ENCODE assay signal across 8 cellular contexts in the genomic region with DNA sequence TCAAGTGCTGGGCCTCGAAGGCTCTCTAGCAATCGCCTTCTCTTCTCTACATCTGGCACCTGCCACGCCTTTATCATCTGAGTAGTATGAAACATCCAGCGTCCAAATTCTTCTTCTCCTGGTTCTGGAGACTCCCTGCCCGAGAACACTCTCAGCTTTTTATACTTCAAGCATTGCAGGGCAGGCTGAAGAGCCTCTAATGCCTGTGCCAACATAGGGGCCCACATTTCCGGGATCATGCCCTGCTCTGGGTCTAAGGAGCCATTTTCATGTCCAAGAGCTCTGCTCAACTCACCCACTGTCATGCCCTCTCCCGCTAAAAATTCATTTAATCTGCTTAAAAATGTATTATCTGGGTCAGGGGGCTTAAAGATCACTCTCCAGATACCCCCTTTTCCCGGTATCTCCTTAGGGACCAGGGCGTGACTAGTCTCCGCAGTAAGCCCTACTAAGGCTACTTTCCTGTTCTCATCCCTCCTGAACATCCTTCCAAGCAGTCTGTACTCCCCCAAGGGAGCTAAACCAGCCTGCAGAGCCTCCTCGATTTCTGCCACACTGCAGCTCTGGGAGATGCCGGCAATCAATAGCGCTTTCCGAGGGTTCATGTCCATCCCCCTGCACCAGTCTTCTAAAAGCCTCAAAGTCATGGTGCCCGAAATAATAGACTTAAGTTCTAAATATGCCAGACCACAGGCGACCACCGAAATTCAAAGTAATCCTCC. TPM values are rescaled to one million over a fixed set of nuclear protein-coding genes. Genes with fewer than 3 reads are reported as not detected.
DNase-seq lines count a peak whose midpoint lies in the region; ATAC-seq, FAIRE-seq and TF ChIP-seq lines count a peak whose summit lies in the region.

No MANE protein-coding gene starts in this region.

- TF ChIP-seq CTCF in heart left ventricle (IDR thresholded peaks at IDR 0.05) = no peak
- no peak for TF ChIP-seq CTCF in GM12878 (IDR thresholded peaks at IDR 0.05 in 2 of 3, conservative IDR thresholded peaks at IDR 0.05 in 1 of 3; ENCODE audit: control insufficient read depth in 2 of 3, extremely low read depth in 1 of 3, insufficient read depth in 1 of 3, low read depth in 3 of 3, low read length in 3 of 3)
- TF ChIP-seq CTCF in lung (IDR thresholded peaks at IDR 0.05; ENCODE audit: control extremely low read depth, extremely low read depth) = no peak

- no peaks in the 10 kb centered on the region for H4K20me1 ChIP-seq in GM12878 (ENCODE audit: control insufficient read depth, insufficient read depth)

- CTCF ChIA-PET in GM12878 (lab: Yijun Ruan, JAX) = interaction anchor here (0.6 to 5.3 kb wide), 14 partner anchors 8 to 360 kb away, joined by 3 to 48 read pairs (median 4); a partner anchor contains a TSS

- TSS peak; percentile 82 for BruUV-seq in GM12878 (replicated peaks; lab: Mats Ljungman, UMichigan)

- DNase-seq in heart left ventricle = no peak
- DNase-seq in left cardiac atrium = no peak
- no peak for DNase-seq in GM12878 (ENCODE audit: low read depth, low spot score)
- peak; percentile 56 for DNase-seq in lung (ENCODE audit: low spot score)
- DNase-seq in 8988T = no peak
- DNase-seq in DMS114 treated with DMSO at 0.1 percent for 48 hours (lab: John Stamatoyannopoulos, UW; ENCODE audit: unreplicated experiment) = no peak

- SMC1A ChIA-PET in GM12878 (lab: Charles Lee; ENCODE audit: uncharacterized antibody, unreplicated experiment) = interaction anchor here (0.8 to 3.9 kb wide), 8 partner anchors 9 to 103 kb away, joined by 3 to 29 read pairs (median 3); a partner anchor contains a TSS

- POLR2A ChIA-PET in GM12878 (lab: Charles Lee) = interaction anchor here (1.0 to 3.6 kb wide), 7 partner anchors 9 to 70 kb away, joined by 3 to 38 read pairs (median 4); a partner anchor contains a TSS

- H3K4me1 ChIP-seq in heart left ventricle (peaks cover 0 to 37% (median 23%) of the 10 kb centered on the region in 12 donors), GM12878 (ENCODE audit: control insufficient read depth, insufficient read depth, low read length) (peaks cover 9% of the 10 kb centered on the region), lung (ENCODE audit: control insufficient read depth in 2 of 2, insufficient read depth in 2 of 2, low read length in 2 of 2) (peaks cover 13 to 17% of the 10 kb centered on the region in 2 donors), urinary bladder (ENCODE audit: insufficient read depth) (no peaks in the 10 kb centered on the region)

- H3K4me3 ChIP-seq in heart left ventricle = peak overlapping the region; percentile 68 to 100 (median 96)
- peak overlapping the region; percentile 88 for H3K4me3 ChIP-seq in GM12878
- peak overlapping the region; percentile 99 for H3K4me3 ChIP-seq in lung
- peak overlapping the region; percentile 78 for H3K4me3 ChIP-seq in urinary bladder (ENCODE audit: low read depth, low read length)

- ATAC-seq in heart left ventricle = no peak
- no peak for ATAC-seq in left cardiac atrium
- ATAC-seq in GM12878 = no peak
- no peak for ATAC-seq in lung (ENCODE audit: insufficient read depth, low FRiP score)
- ATAC-seq in activated CD4-positive, CD25-positive, alpha-beta regulatory T cell treated with anti-CD3 and anti-CD28 coated beads, Interleukin-2, amount 50 U/mL, for 24 hours = no peak

- TF ChIP-seq EP300 in GM12878 (IDR thresholded peaks at IDR 0.05; ENCODE audit: borderline replicate concordance in 1 of 2, control insufficient read depth in 1 of 2, low read depth in 2 of 2, low read length in 2 of 2) = no peak

- in situ Hi-C loops in GM12878 (cut with MboI) = no loop called here

- H3K36me3 ChIP-seq in heart left ventricle (peaks cover 0 to 45% (median 36%) of the 10 kb centered on the region in 9 donors), GM12878 (ENCODE audit: control insufficient read depth in 2 of 2, insufficient read depth in 2 of 2, low read length in 1 of 2) (no peaks in the 10 kb centered on the region; a peak in 1 of 4 replicates), lung (ENCODE audit: control insufficient read depth in 2 of 2, insufficient read depth in 2 of 2, low read length in 2 of 2) (peaks cover 5 to 8% of the 10 kb centered on the region in 2 donors), urinary bladder (ENCODE audit: insufficient read depth) (no peaks in the 10 kb centered on the region)

- TF ChIP-seq RAD21 in GM12878 (IDR thresholded peaks at IDR 0.05; ENCODE audit: insufficient read depth, low read depth, low read length) = no peak

- peak overlapping the region; percentile 93 for H3K9ac ChIP-seq in GM12878 (ENCODE audit: control insufficient read depth, insufficient read depth, low read length)

- TF ChIP-seq POLR2A in heart left ventricle (IDR thresholded peaks at IDR 0.05) (no peak), GM12878 (IDR thresholded peaks at IDR 0.05; ENCODE audit: low read depth, low read length) (no peak)

- no peaks in the 10 kb centered on the region for H3K9me3 ChIP-seq in heart left ventricle
- H3K9me3 ChIP-seq in GM12878 (replicated peaks; ENCODE audit: control insufficient read depth, insufficient read depth, low read length) = no peaks in the 10 kb centered on the region
- H3K9me3 ChIP-seq in lung (ENCODE audit: control insufficient read depth in 2 of 2, insufficient read depth in 1 of 2, low read length in 1 of 2) = peaks cover 0 to 2% of the 10 kb centered on the region in 2 donors

- WGBS in heart left ventricle, 4 donors = 30 to 46% (median 37%) methylated on average over 17 of the region's 17 CpGs
- WGBS in GM12878 (ENCODE audit: insufficient coverage, insufficient replicate concordance, low lambda C conversion rate, missing lambda C conversion rate) = 32% methylated on average over 17 of the region's 17 CpGs
- WGBS in lung, 2 donors = 43 to 46% methylated on average over 17 of the region's 17 CpGs
- WGBS in urinary bladder = 44% methylated on average over 17 of the region's 17 CpGs

- H3K27me3 ChIP-seq in heart left ventricle = no peaks in the 10 kb centered on the region
- H3K27me3 ChIP-seq in GM12878 (replicated peaks in 1 of 2; ENCODE audit: control insufficient read depth in 2 of 2, insufficient read depth in 2 of 2, low read length in 1 of 2) = no peaks in the 10 kb centered on the region
- H3K27me3 ChIP-seq in lung (ENCODE audit: control insufficient read depth, insufficient read depth) = no peaks in the 10 kb centered on the region

- intact Hi-C loops in heart left ventricle (cut with DNase I) = loop anchor here in 5 of 10 donors (1.0 to 5.0 kb wide), 3 partner anchors 23 to 66 kb away; a partner anchor contains a TSS
- intact Hi-C loops in left cardiac atrium (cut with DNase I) = no loop called here
- intact Hi-C loops in GM12878 (cut with micrococcal nuclease; ENCODE audit: unreplicated experiment) = no loop called here

- peak overlapping the region; percentile 76 to 98 (median 96) for H3K27ac ChIP-seq in heart left ventricle
- H3K27ac ChIP-seq in GM12878 (ENCODE audit: control insufficient read depth, insufficient read depth) = peak overlapping the region; percentile 92
- peak overlapping the region; percentile 94 to 100 for H3K27ac ChIP-seq in lung (ENCODE audit: low read depth in 1 of 2, low read length in 1 of 2)
- H3K27ac ChIP-seq in urinary bladder (ENCODE audit: low read depth) = no peak overlapping the region

- FAIRE-seq in GM12878 (lab: Jason Lieb, UNC) = no peak

- H3K4me2 ChIP-seq in GM12878 (ENCODE audit: control insufficient read depth, insufficient read depth) = peak overlapping the region; percentile 91

- RAD21 ChIA-PET in GM12878 (lab: Charles Lee; ENCODE audit: unreplicated experiment) = interaction anchor here (0.8 to 3.9 kb wide), 7 partner anchors 8 to 363 kb away, joined by 3 to 51 read pairs (median 6); a partner anchor contains a TSS

- peak overlapping the region; percentile 48 for H2AFZ ChIP-seq in GM12878 (ENCODE audit: control insufficient read depth, low read depth, low read length)

- H3K79me2 ChIP-seq in GM12878 (ENCODE audit: control insufficient read depth, insufficient read depth, low read length) = peaks cover 29% of the 10 kb centered on the region

RNA-seq across cellular contexts. Expression of a gene that starts 0.9 kb away (rescaled TPM):
- 10 to 100 TPM; 45.7 to 87.0 (median 56.8) TPM for total RNA-seq in heart left ventricle
- polyA plus RNA-seq in heart left ventricle = 10 to 100 TPM; 26.6 to 36.7 TPM
- total RNA-seq in left cardiac atrium = 10 to 100 TPM; 33.1 to 41.6 TPM
- total RNA-seq in GM12878 (2013; cell fraction: nucleolus; rRNA removed) = 24.9 and 26.0 TPM in 2 replicates
- 14.2 and 18.1 TPM in 2 replicates for total RNA-seq in GM12878 (2014; rRNA removed)
- 11.9 and 13.5 TPM in 2 replicates for total RNA-seq in GM12878 (2014; rRNA removed; fragmentation: Illumina TruSeq; extraction: Trizol)
- 12.1 and 12.5 TPM in 2 replicates for total RNA-seq in GM12878 (2021)
- polyA plus RNA-seq in GM12878 (2011; ENCODE audit: low read depth) = 15.7 TPM
- polyA plus RNA-seq in GM12878 (2011; rRNA removed) = 51.9 and 59.0 TPM in 2 replicates
- polyA plus RNA-seq in GM12878 (2011; cell fraction: cytosol; rRNA removed) = 34.8 and 37.1 TPM in 2 replicates
- 19.4 and 23.4 TPM in 2 replicates for polyA plus RNA-seq in GM12878 (2011; cell fraction: nucleus; rRNA removed)
- 17.4 and 18.1 TPM in 2 replicates for polyA plus RNA-seq in GM12878 (2012)
- polyA plus RNA-seq in GM12878 (2014; fragmentation: Illumina TruSeq; extraction: Trizol) = 10.3 and 13.8 TPM in 2 replicates
- 1 to 10 TPM; 3.1 to 5.2 TPM for polyA plus RNA-seq in GM12878 (2014; fragmentation: Nextera tagmentation; extraction: Ambion mirVana)
- polyA plus RNA-seq in GM12878 (2014; rRNA removed) = 15.4 and 17.2 TPM in 2 replicates
- polyA plus RNA-seq in GM12878 (2016; fragmentation: Nextera tagmentation; extraction: Ambion mirVana) = 1 to 10 TPM; 7.7 to 8.0 TPM
- 18.0 and 20.8 TPM in 2 replicates for polyA minus RNA-seq in GM12878 (2011; rRNA and poly(A)+ RNA removed)
- polyA minus RNA-seq in GM12878 (2011; cell fraction: cytosol; rRNA and poly(A)+ RNA removed) = 10.0 and 10.5 TPM in 2 replicates
- 10.6 and 13.4 TPM in 2 replicates for polyA minus RNA-seq in GM12878 (2011; cell fraction: nucleus; rRNA and poly(A)+ RNA removed)
- total RNA-seq in lung = 10 to 100 TPM; 33.2 to 48.6 TPM
- 10 to 100 TPM; 22.3 to 29.3 TPM for polyA plus RNA-seq in lung
- 26.6 TPM for total RNA-seq in urinary bladder
- 46.3 TPM for polyA plus RNA-seq in urinary bladder

RNA-seq across cellular contexts. Expression of a gene that starts 1.4 kb away (rescaled TPM):
- total RNA-seq in heart left ventricle = 10 to 100 TPM in 8 of 9 donors, 1 to 10 TPM in 1; 8.8 to 29.3 (median 22.8) TPM
- 10 to 100 TPM; 20.5 to 23.4 TPM for polyA plus RNA-seq in heart left ventricle
- 10 to 100 TPM; 17.6 to 20.8 TPM for total RNA-seq in left cardiac atrium
- total RNA-seq in GM12878 (2013; cell fraction: nucleolus; rRNA removed) = 16.2 and 18.2 TPM in 2 replicates
- total RNA-seq in GM12878 (2014; rRNA removed) = 12.6 and 14.8 TPM in 2 replicates
- 10.9 and 14.4 TPM in 2 replicates for total RNA-seq in GM12878 (2014; rRNA removed; fragmentation: Illumina TruSeq; extraction: Trizol)
- 15.4 and 16.6 TPM in 2 replicates for total RNA-seq in GM12878 (2021)
- 13.1 TPM for polyA plus RNA-seq in GM12878 (2011; ENCODE audit: low read depth)
- 29.5 and 34.7 TPM in 2 replicates for polyA plus RNA-seq in GM12878 (2011; rRNA removed)
- polyA plus RNA-seq in GM12878 (2011; cell fraction: cytosol; rRNA removed) = 12.5 and 17.6 TPM in 2 replicates
- 8.6 and 12.3 TPM in 2 replicates for polyA plus RNA-seq in GM12878 (2011; cell fraction: nucleus; rRNA removed)
- 12.0 and 12.7 TPM in 2 replicates for polyA plus RNA-seq in GM12878 (2012)
- 16.0 and 24.1 TPM in 2 replicates for polyA plus RNA-seq in GM12878 (2014; fragmentation: Illumina TruSeq; extraction: Trizol)
- polyA plus RNA-seq in GM12878 (2014; fragmentation: Nextera tagmentation; extraction: Ambion mirVana) = 10 to 100 TPM; 33.4 to 34.5 TPM
- 11.1 and 11.9 TPM in 2 replicates for polyA plus RNA-seq in GM12878 (2014; rRNA removed)
- 10 to 100 TPM; 26.5 to 30.1 TPM for polyA plus RNA-seq in GM12878 (2016; fragmentation: Nextera tagmentation; extraction: Ambion mirVana)
- 12.7 and 13.1 TPM in 2 replicates for polyA minus RNA-seq in GM12878 (2011; rRNA and poly(A)+ RNA removed)
- polyA minus RNA-seq in GM12878 (2011; cell fraction: cytosol; rRNA and poly(A)+ RNA removed) = 0.94 and 7.8 TPM in 2 replicates
- polyA minus RNA-seq in GM12878 (2011; cell fraction: nucleus; rRNA and poly(A)+ RNA removed) = 7.9 and 12.0 TPM in 2 replicates
- total RNA-seq in lung = 10 to 100 TPM in 1 of 2 donors, 1 to 10 TPM in 1; 7.6 to 26.8 TPM
- polyA plus RNA-seq in lung = 10 to 100 TPM; 26.6 to 27.4 TPM
- 9.4 TPM for total RNA-seq in urinary bladder
- polyA plus RNA-seq in urinary bladder = 20.3 TPM

RNA-seq across cellular contexts. Expression of a gene that starts 23.1 kb away (rescaled TPM):
- total RNA-seq in heart left ventricle = 10 to 100 TPM; 10.3 to 25.5 (median 14.8) TPM
- polyA plus RNA-seq in heart left ventricle = 10 to 100 TPM; 22.3 to 27.4 TPM
- 10 to 100 TPM in 1 of 2 donors, 1 to 10 TPM in 1; 9.8 to 12.1 TPM for total RNA-seq in left cardiac atrium
- 6.7 and 10.1 TPM in 2 replicates for total RNA-seq in GM12878 (2013; cell fraction: nucleolus; rRNA removed)
- total RNA-seq in GM12878 (2014; rRNA removed) = 33.4 and 37.0 TPM in 2 replicates
- 29.2 and 32.6 TPM in 2 replicates for total RNA-seq in GM12878 (2014; rRNA removed; fragmentation: Illumina TruSeq; extraction: Trizol)
- total RNA-seq in GM12878 (2021) = 18.5 and 21.6 TPM in 2 replicates
- 4.7 TPM for polyA plus RNA-seq in GM12878 (2011; ENCODE audit: low read depth)
- 40.3 and 59.8 TPM in 2 replicates for polyA plus RNA-seq in GM12878 (2011; rRNA removed)
- 12.3 and 14.2 TPM in 2 replicates for polyA plus RNA-seq in GM12878 (2011; cell fraction: cytosol; rRNA removed)
- polyA plus RNA-seq in GM12878 (2011; cell fraction: nucleus; rRNA removed) = 14.3 and 15.4 TPM in 2 replicates
- 13.2 and 14.7 TPM in 2 replicates for polyA plus RNA-seq in GM12878 (2012)
- 27.2 and 30.5 TPM in 2 replicates for polyA plus RNA-seq in GM12878 (2014; fragmentation: Illumina TruSeq; extraction: Trizol)
- polyA plus RNA-seq in GM12878 (2014; fragmentation: Nextera tagmentation; extraction: Ambion mirVana) = 10 to 100 TPM; 25.9 to 31.2 TPM
- polyA plus RNA-seq in GM12878 (2014; rRNA removed) = 34.5 and 35.2 TPM in 2 replicates
- 10 to 100 TPM; 53.6 to 59.0 TPM for polyA plus RNA-seq in GM12878 (2016; fragmentation: Nextera tagmentation; extraction: Ambion mirVana)
- 6.2 and 6.9 TPM in 2 replicates for polyA minus RNA-seq in GM12878 (2011; rRNA and poly(A)+ RNA removed)
- polyA minus RNA-seq in GM12878 (2011; cell fraction: cytosol; rRNA and poly(A)+ RNA removed) = 5.7 and 7.5 TPM in 2 replicates
- 6.9 and 10.0 TPM in 2 replicates for polyA minus RNA-seq in GM12878 (2011; cell fraction: nucleus; rRNA and poly(A)+ RNA removed)
- total RNA-seq in lung = 10 to 100 TPM; 20.7 to 22.8 TPM
- 10 to 100 TPM; 20.7 to 24.3 TPM for polyA plus RNA-seq in lung
- 16.2 TPM for total RNA-seq in urinary bladder
- 13.0 TPM for polyA plus RNA-seq in urinary bladder

RNA-seq across cellular contexts. Expression of a gene that starts 23.3 kb away (rescaled TPM):
- total RNA-seq in heart left ventricle (10 to 100 TPM; 19.6 to 27.1 (median 23.3) TPM), left cardiac atrium (10 to 100 TPM; 17.6 to 20.5 TPM), GM12878 (2014; rRNA removed) (59.5 and 60.0 TPM in 2 replicates), GM12878 (2014; rRNA removed; fragmentation: Illumina TruSeq; extraction: Trizol) (32.2 and 33.4 TPM in 2 replicates), GM12878 (2021) (33.1 and 36.6 TPM in 2 replicates), lung (10 to 100 TPM; 16.6 to 26.0 TPM), urinary bladder (28.2 TPM)
- polyA plus RNA-seq in heart left ventricle (10 to 100 TPM in 1 of 2 donors, 1 to 10 TPM in 1; 9.4 to 39.6 TPM), GM12878 (2011; rRNA removed) (85.6 and 99.2 TPM in 2 replicates), GM12878 (2014; fragmentation: Illumina TruSeq; extraction: Trizol) (47.3 and 59.0 TPM in 2 replicates), GM12878 (2014; fragmentation: Nextera tagmentation; extraction: Ambion mirVana) (10 to 100 TPM; 14.3 to 20.8 TPM), GM12878 (2014; rRNA removed) (52.6 and 67.0 TPM in 2 replicates), GM12878 (2016; fragmentation: Nextera tagmentation; extraction: Ambion mirVana) (10 to 100 TPM; 63.3 to 66.7 TPM), lung (10 to 100 TPM; 11.3 to 12.0 TPM), urinary bladder (19.5 TPM)
- total RNA-seq in GM12878 (2013; cell fraction: nucleolus; rRNA removed) = 19.5 and 23.5 TPM in 2 replicates
- 20.3 TPM for polyA plus RNA-seq in GM12878 (2011; ENCODE audit: low read depth)
- 53.5 and 53.8 TPM in 2 replicates for polyA plus RNA-seq in GM12878 (2011; cell fraction: cytosol; rRNA removed)
- 40.5 and 45.1 TPM in 2 replicates for polyA plus RNA-seq in GM12878 (2011; cell fraction: nucleus; rRNA removed)
- polyA plus RNA-seq in GM12878 (2012) = 23.0 and 28.6 TPM in 2 replicates
- 42.2 and 43.7 TPM in 2 replicates for polyA minus RNA-seq in GM12878 (2011; rRNA and poly(A)+ RNA removed)
- 26.9 and 29.5 TPM in 2 replicates for polyA minus RNA-seq in GM12878 (2011; cell fraction: cytosol; rRNA and poly(A)+ RNA removed)
- 22.7 and 26.8 TPM in 2 replicates for polyA minus RNA-seq in GM12878 (2011; cell fraction: nucleus; rRNA and poly(A)+ RNA removed)
